ENCODE assay signal across 9 cellular contexts in genomic region chr20:16801919-16802651, GRCh38. TPM values are rescaled to one million over a fixed set of nuclear protein-coding genes. Genes with fewer than 3 reads are reported as not detected.
A peak's percentile ranks its signal among the peaks of the same experiment; 100 is the strongest.
DNase-seq lines count a peak whose midpoint lies in the region; ATAC-seq and TF ChIP-seq lines count a peak whose summit lies in the region.
"Had no signal": no experiment of that assay in that cellular context is flagged by ENCODE, and none has a peak within 500 bp of the region (broad histone marks: within the 10 kb centered on the region; RNA-seq: fewer than 3 reads in every experiment).

No MANE protein-coding gene starts in this region.

- CTCF ChIA-PET in CD8-positive, alpha-beta memory T cell (lab: Charles Lee), result interaction anchor here (1.4 to 1.9 kb wide), 2 partner anchors 9 to 20 kb away, joined by 4 to 9 read pairs; no protein-coding TSS in a partner anchor
- CTCF ChIA-PET in Panc1 (lab: Charles Lee), result interaction anchor here (0.6 to 2.5 kb wide), 2 partner anchors 629 to 1111 kb away, joined by 5 to 7 read pairs; no protein-coding TSS in a partner anchor

- 33 to 38% (median 35%) methylated on average over 15 of the region's 15 CpGs for WGBS in psoas muscle, 3 donors

- peaks cover 19 to 65% of the 10 kb centered on the region in 2 donors for H3K27me3 Mint-ChIP-seq in CD8-positive, alpha-beta memory T cell

- H3K36me3 ChIP-seq in CD8-positive, alpha-beta memory T cell (ENCODE audit: insufficient read depth, low read length), result no peaks in the 10 kb centered on the region
- H3K36me3 ChIP-seq in Karpas-422 (ENCODE audit: insufficient read depth, low read length) (no peaks in the 10 kb centered on the region), Panc1 (ENCODE audit: control insufficient read depth, insufficient read depth, low read length) (no peaks in the 10 kb centered on the region), psoas muscle (ENCODE audit: insufficient read depth in 1 of 2, low read depth in 1 of 2) (no peaks in the 10 kb centered on the region)

- no peak overlapping the region for H3K27ac ChIP-seq in CD8-positive, alpha-beta memory T cell (ENCODE audit: low read depth, low read length)
- H3K27ac ChIP-seq in Karpas-422 (ENCODE audit: low read length), result no peak overlapping the region
- H3K27ac ChIP-seq in Panc1 (ENCODE audit: low read length), result no peak overlapping the region
- no peak overlapping the region for H3K27ac ChIP-seq in psoas muscle

- H3K4me2 ChIP-seq in Karpas-422 (ENCODE audit: low read depth, low read length, poor library complexity, severe bottlenecking), result no peak overlapping the region

- TF ChIP-seq CTCF in Panc1 (IDR thresholded peaks at IDR 0.05) (peak; percentile 90), psoas muscle (IDR thresholded peaks at IDR 0.05) (peak; percentile 75)

- H3K4me3 Mint-ChIP-seq in CD8-positive, alpha-beta memory T cell, result no peak overlapping the region
- H3K4me3 Mint-ChIP-seq: IgD-negative memory B cell had no signal

- H3K4me1 Mint-ChIP-seq in CD8-positive, alpha-beta memory T cell, result peaks cover 0 to 5% (median 0%) of the 10 kb centered on the region in 3 donors

- no peaks in the 10 kb centered on the region for H3K79me2 ChIP-seq in Karpas-422 (ENCODE audit: low read length)

- no peak overlapping the region for H3K27ac Mint-ChIP-seq in CD8-positive, alpha-beta memory T cell
- H3K27ac Mint-ChIP-seq: IgD-negative memory B cell had no signal

- H4K20me1 ChIP-seq in Karpas-422 (ENCODE audit: insufficient read depth, low read depth, low read length), result no peaks in the 10 kb centered on the region

- peaks cover 13% of the 10 kb centered on the region for H3K27me3 ChIP-seq in CD8-positive, alpha-beta memory T cell (ENCODE audit: insufficient read depth, low read length, poor library complexity, severe bottlenecking)
- no peaks in the 10 kb centered on the region for H3K27me3 ChIP-seq in Karpas-422 (ENCODE audit: low read length)
- peaks cover 32% of the 10 kb centered on the region for H3K27me3 ChIP-seq in Panc1 (ENCODE audit: control insufficient read depth, insufficient read depth, low read length)
- peaks cover 0 to 22% (median 0%) of the 10 kb centered on the region in 3 donors for H3K27me3 ChIP-seq in psoas muscle (ENCODE audit: insufficient read depth in 3 of 3, low read length in 2 of 3)

- H3K4me3 ChIP-seq in CD8-positive, alpha-beta memory T cell (ENCODE audit: low read length), result no peak overlapping the region
- H3K4me3 ChIP-seq in Karpas-422 (ENCODE audit: low read length), result no peak overlapping the region
- peak overlapping the region; percentile 10 to 42; a peak in 3 of 4 replicates for H3K4me3 ChIP-seq in Panc1 (ENCODE audit: low read depth in 2 of 2, low read length in 2 of 2)
- H3K4me3 ChIP-seq in psoas muscle, result no peak overlapping the region

- no peak overlapping the region for H3K9ac ChIP-seq in Karpas-422 (ENCODE audit: low read length)

- ATAC-seq in GM19455 (IDR thresholded peaks at IDR 0.05; ENCODE audit: unreplicated experiment), result peak; percentile 79
- peak; percentile 68 for ATAC-seq in Panc1
- no peak for ATAC-seq in psoas muscle

- intact Hi-C loops in Panc1 (cut with micrococcal nuclease; ENCODE audit: unreplicated experiment) (loop anchor here (1.0 to 10.0 kb wide), 3 partner anchors 19 to 629 kb away; no protein-coding TSS in a partner anchor), psoas muscle (cut with DNase I) (loop anchor here (1.0 to 2.0 kb wide), 2 partner anchors 629 to 631 kb away; no protein-coding TSS in a partner anchor)

- no peaks in the 10 kb centered on the region for H3K4me1 ChIP-seq in CD8-positive, alpha-beta memory T cell (ENCODE audit: insufficient read depth, low read length)
- H3K4me1 ChIP-seq in Karpas-422 (ENCODE audit: low read length), result no peaks in the 10 kb centered on the region
- H3K4me1 ChIP-seq in Panc1 (ENCODE audit: control insufficient read depth, insufficient read depth, low read length), result 0 out of 2 replicates have a peak, but pooled peaks cover 3% of the 10 kb centered on the region
- H3K4me1 ChIP-seq in psoas muscle, result no peaks in the 10 kb centered on the region

- no peaks in the 10 kb centered on the region for H3K36me3 Mint-ChIP-seq in CD8-positive, alpha-beta memory T cell

- peaks cover 0 to under 1% (median 0%) of the 10 kb centered on the region in 5 donors for H3K9me3 Mint-ChIP-seq in CD8-positive, alpha-beta memory T cell

- POLR2A ChIA-PET in CD8-positive, alpha-beta memory T cell (lab: Charles Lee), result no interaction called here
- POLR2A ChIA-PET in Panc1 (lab: Charles Lee), result no interaction called here

- H3K9me2 ChIP-seq in Karpas-422 (replicated peaks; ENCODE audit: insufficient read depth, low read length), result no peaks in the 10 kb centered on the region

- in situ Hi-C loops in Panc1 (cut with HindIII; ENCODE audit: low pct_unique_long_range_greater_than_20kb, low sequenced_read_pairs), result no loop called here

- no peaks in the 10 kb centered on the region for H3K9me3 ChIP-seq in CD8-positive, alpha-beta memory T cell (ENCODE audit: low read length)
- H3K9me3 ChIP-seq in Karpas-422 (ENCODE audit: low read length) (no peaks in the 10 kb centered on the region), Panc1 (ENCODE audit: control insufficient read depth, insufficient read depth, low read depth, low read length) (no peaks in the 10 kb centered on the region), psoas muscle (no peaks in the 10 kb centered on the region)

- peak in 4 of 5 donors; percentile 5 to 50 (median 16) for DNase-seq in CD8-positive, alpha-beta memory T cell
- DNase-seq in Karpas-422 (peak; percentile 85), Panc1 (ENCODE audit: low read depth, low spot score) (peak; percentile 64), globus pallidus (ENCODE audit: low spot score) (peak; percentile 42), psoas muscle (peak; percentile 40 to 67), HuH-7.5 (ENCODE audit: low spot score) (no peak)
- DNase-seq in activated effector memory CD4-positive, alpha-beta T cell treated with anti-CD3 and anti-CD28 coated beads, Interleukin-2, amount 50 U/mL, for 16 hours, result peak; percentile 83

- BruUV-seq in Panc1 (replicated peaks; lab: Mats Ljungman, UMichigan), result no TSS peak

- H2AFZ ChIP-seq in Karpas-422 (ENCODE audit: low read length), result no peak overlapping the region

RNA-seq across cellular contexts. Expression of gene OTOR, which starts 53.9 kb away (rescaled TPM):
- not detected for total RNA-seq in CD8-positive, alpha-beta memory T cell
- polyA plus RNA-seq in CD8-positive, alpha-beta memory T cell, result not detected
- not detected in 2 replicates for total RNA-seq in Karpas-422 (2014; rRNA removed; shearing (Covaris generic); ENCODE audit: low replicate concordance)
- total RNA-seq in Panc1 (2021; ENCODE audit: unreplicated experiment) (not detected), psoas muscle (not detected)
- polyA plus RNA-seq in Panc1 (2012; ENCODE audit: insufficient read length), result not detected
- polyA plus RNA-seq in psoas muscle, result not detected
- polyA plus RNA-seq: IgD-negative memory B cell had no signal

Comparison
In these comparisons a context has a peak if more than half of its experiments do, and no peak if none do; other contexts are left out.
1. H3K4me3 ChIP-seq: peak in Panc1 (2 of 2); none in CD8-positive, alpha-beta memory T cell (single experiment), Karpas-422 (single experiment) and psoas muscle (single experiment).
2. ATAC-seq: peak in GM19455 (single experiment) and Panc1 (single experiment); none in psoas muscle (0 of 4).